14 cellular contexts compared by ENCODE assay signal in the genomic region with DNA sequence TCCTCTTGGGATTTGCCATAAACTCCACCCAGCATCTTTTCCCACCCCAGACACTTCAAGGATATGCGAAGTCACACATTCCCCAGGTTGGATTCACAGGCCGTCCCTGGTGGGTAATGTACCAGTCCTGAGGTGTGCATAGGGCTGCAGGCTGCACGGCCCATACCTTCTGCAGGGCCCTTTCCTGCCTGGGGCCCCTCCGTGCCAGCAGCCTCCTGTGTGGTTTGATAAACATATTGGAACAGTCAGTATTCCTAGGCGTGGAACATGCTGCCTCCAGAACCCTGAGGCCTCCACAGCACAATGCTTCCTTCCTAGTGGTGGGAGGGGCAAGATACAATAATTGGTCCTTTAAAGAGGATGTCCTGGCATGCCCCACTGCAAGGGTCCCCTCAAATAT.
"Had no signal": no experiment of that assay in that cellular context is flagged by ENCODE, and none has a peak within 500 bp of the region (broad histone marks: within the 10 kb centered on the region; RNA-seq: fewer than 3 reads in every experiment).

No MANE protein-coding gene starts in this region.

- H3K9me3 ChIP-seq: neutrophil, upper lobe of left lung had no signal

- DNase-seq: activated CD4-positive, alpha-beta T cell treated with anti-CD3 and anti-CD28 coated beads, Interleukin-2, amount 50 U/mL, for 48 hours; activated CD4-positive, CD25-positive, alpha-beta regulatory T cell treated with anti-CD3 and anti-CD28 coated beads, Interleukin-2, amount 50 U/mL, for 72 hours; activated CD8-positive, alpha-beta memory T cell treated with anti-CD3 and anti-CD28 coated beads, Interleukin-2, amount 50 U/mL, for 4 hours; activated naive CD4-positive, alpha-beta T cell; activated T-cell treated with anti-CD3 and anti-CD28 coated beads, Interleukin-2, amount 50 U/mL, for 72 hours; erythroblast; right cardiac atrium; SW 1271; upper lobe of left lung had no signal

- H3K9me3 Mint-ChIP-seq: activated T-cell treated with anti-CD3 and anti-CD28 coated beads, Interleukin-2, amount 50 U/mL, for 72 hours; brain; dendritic cell treated with granulocyte-macrophage colony-stimulating factor and Interleukin-4, amounts not matched to agents 40 ng/mL and 50 ng/mL, for 4 days; stimulated activated memory B cell treated with anti-CD40 and anti-IgM and Interleukin-4, amounts not matched to agents 10 μg/mL and 1 μg/mL and 100 μg/mL, for 72 hours had no signal

- H3K27ac ChIP-seq: neutrophil had no signal

- H3K27me3 ChIP-seq: neutrophil, upper lobe of left lung had no signal

- H3K4me3 ChIP-seq: smooth muscle cell, upper lobe of left lung had no signal

- H3K27me3 Mint-ChIP-seq: brain; dendritic cell treated with granulocyte-macrophage colony-stimulating factor and Interleukin-4, amounts not matched to agents 40 ng/mL and 50 ng/mL, for 4 days; stimulated activated memory B cell treated with anti-CD40 and anti-IgM and Interleukin-4, amounts not matched to agents 10 μg/mL and 1 μg/mL and 100 μg/mL, for 72 hours had no signal

- H3K4me3 Mint-ChIP-seq: activated T-cell treated with anti-CD3 and anti-CD28 coated beads, Interleukin-2, amount 50 U/mL, for 72 hours; brain; dendritic cell treated with granulocyte-macrophage colony-stimulating factor and Interleukin-4, amounts not matched to agents 40 ng/mL and 50 ng/mL, for 4 days; stimulated activated memory B cell treated with anti-CD40 and anti-IgM and Interleukin-4, amounts not matched to agents 10 μg/mL and 1 μg/mL and 100 μg/mL, for 72 hours had no signal

- H3K4me2 ChIP-seq: smooth muscle cell had no signal

- H3K4me1 Mint-ChIP-seq: brain had no signal

- H3K27ac Mint-ChIP-seq: activated T-cell treated with anti-CD3 and anti-CD28 coated beads, Interleukin-2, amount 50 U/mL, for 72 hours; brain had no signal

- ATAC-seq: activated T-cell treated with anti-CD3 and anti-CD28 coated beads, Interleukin-2, amount 50 U/mL, for 72 hours; stimulated activated memory B cell treated with anti-CD40 and anti-IgM and Interleukin-4, amounts not matched to agents 10 μg/mL and 1 μg/mL and 100 μg/mL, for 72 hours had no signal
